22 cellular contexts compared by ENCODE assay signal in the genomic region with DNA sequence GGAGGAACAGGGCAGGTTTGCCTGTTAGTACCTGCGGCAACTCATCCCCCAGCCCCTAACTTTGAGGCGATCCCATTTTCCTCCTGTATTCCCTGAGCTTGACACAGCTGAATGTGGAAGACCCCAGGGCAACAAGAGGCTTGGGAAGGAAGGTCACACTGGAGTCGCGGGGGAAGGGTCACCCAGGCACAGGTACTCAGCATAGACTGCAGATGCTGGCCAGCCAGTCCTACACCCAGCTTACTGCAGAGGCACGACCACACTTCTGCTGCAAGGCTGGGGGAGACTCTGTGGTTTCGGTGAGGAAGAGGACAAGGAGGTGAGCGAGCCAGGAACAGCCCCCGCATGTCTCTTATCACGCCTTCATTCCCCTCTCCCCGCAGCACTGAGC.
DNase-seq lines count a peak whose midpoint lies in the region; ATAC-seq and TF ChIP-seq lines count a peak whose summit lies in the region.
"Had no signal": no experiment of that assay in that cellular context is flagged by ENCODE, and none has a peak within 500 bp of the region (broad histone marks: within the 10 kb centered on the region; RNA-seq: fewer than 3 reads in every experiment).

No MANE protein-coding gene starts in this region.

- H3K9me1 ChIP-seq in IMR-90 (ENCODE audit: insufficient read depth, low read length), result no peaks in the 10 kb centered on the region

- no peaks in the 10 kb centered on the region for H3K36me3 Mint-ChIP-seq in osteocyte (ENCODE audit: unreplicated experiment)

- no peak for TF ChIP-seq EP300 in tibial nerve (IDR thresholded peaks at IDR 0.05)

- H2AK5ac ChIP-seq in IMR-90 (ENCODE audit: low read depth, low read length), result 0 out of 2 replicates have a peak overlapping the region, but pooled peaks have one; percentile 26

- peaks cover 28% of the 10 kb centered on the region for H3K27me3 Mint-ChIP-seq in osteocyte (ENCODE audit: unreplicated experiment)

- TF ChIP-seq RAD21 in IMR-90 (IDR thresholded peaks at IDR 0.05; ENCODE audit: low read length), result no peak

- H2AFZ ChIP-seq in IMR-90 (replicated peaks; ENCODE audit: low read length, poor library complexity), result no peak overlapping the region

- H3K4me3 ChIP-seq in BLaER1 (no peak overlapping the region), IMR-90 (ENCODE audit: insufficient read depth, low read depth, low read length) (no peak overlapping the region), colonic mucosa (no peak overlapping the region), tibial nerve (no peak overlapping the region)
- H3K4me3 ChIP-seq: HAP-1, left lung, right lobe of liver, thyroid gland had no signal

- no peak overlapping the region for H2BK15ac ChIP-seq in IMR-90 (ENCODE audit: low read depth, low read length)

- H3K23ac ChIP-seq in IMR-90 (ENCODE audit: low read depth, low read length), result no peak overlapping the region

- H3K4me1 ChIP-seq in BLaER1 (peaks cover 32% of the 10 kb centered on the region), IMR-90 (ENCODE audit: control insufficient read depth, insufficient read depth, low read length) (no peaks in the 10 kb centered on the region), colonic mucosa (no peaks in the 10 kb centered on the region), tibial nerve (peaks cover 0 to 6% (median under 1%) of the 10 kb centered on the region in 4 donors)
- H3K4me1 ChIP-seq: HAP-1, left lung had no signal

- no peak overlapping the region for H3K14ac ChIP-seq in IMR-90 (replicated peaks; ENCODE audit: low read depth, low read length)

- POLR2A ChIA-PET in IMR-90 (lab: Charles Lee; ENCODE audit: unreplicated experiment), result interaction anchor here (0.5 kb wide), 1 partner anchor 167 kb away, joined by 5 read pairs; no protein-coding TSS in a partner anchor

- H2BK20ac ChIP-seq in IMR-90 (ENCODE audit: low read depth, low read length), result no peak overlapping the region

- H3K27ac ChIP-seq in BLaER1, result no peak overlapping the region
- H3K27ac ChIP-seq in IMR-90 (ENCODE audit: insufficient read depth, low read length), result no peak overlapping the region
- no peak overlapping the region for H3K27ac ChIP-seq in colonic mucosa
- H3K27ac ChIP-seq in tibial nerve, result no peak overlapping the region
- H3K27ac ChIP-seq: brain microvascular endothelial cell, left lung, right lobe of liver had no signal

- no TSS peak for BruUV-seq in IMR-90 (replicated peaks; lab: Mats Ljungman, UMichigan)

- H3K9me3 ChIP-seq in BLaER1 (no peaks in the 10 kb centered on the region), IMR-90 (ENCODE audit: control insufficient read depth, insufficient read depth, low read length) (no peaks in the 10 kb centered on the region), colonic mucosa (no peaks in the 10 kb centered on the region), tibial nerve (no peaks in the 10 kb centered on the region)
- H3K9me3 ChIP-seq: HAP-1, left lung, right lobe of liver, thyroid gland had no signal

- no peaks in the 10 kb centered on the region for H3K36me3 ChIP-seq in BLaER1
- H3K36me3 ChIP-seq in IMR-90 (ENCODE audit: control insufficient read depth, insufficient read depth, low read length), result no peaks in the 10 kb centered on the region
- no peaks in the 10 kb centered on the region for H3K36me3 ChIP-seq in colonic mucosa
- no peaks in the 10 kb centered on the region for H3K36me3 ChIP-seq in tibial nerve
- H3K36me3 ChIP-seq: brain microvascular endothelial cell, HAP-1, left lung, right lobe of liver, thyroid gland had no signal

- H2AK9ac ChIP-seq in IMR-90 (replicated peaks; ENCODE audit: low read depth, low read length, poor library complexity), result peak overlapping the region; percentile 19

- H3K9ac ChIP-seq in BLaER1, result no peak overlapping the region
- no peak overlapping the region for H3K9ac ChIP-seq in IMR-90 (ENCODE audit: low read depth, low read length)
- H3K9ac ChIP-seq in colonic mucosa (ENCODE audit: low read depth in 2 of 2, low read length in 2 of 2), result no peak overlapping the region

- no peaks in the 10 kb centered on the region for H3K9me3 Mint-ChIP-seq in osteocyte (ENCODE audit: unreplicated experiment)
- H3K9me3 Mint-ChIP-seq: activated T-helper 2 cell treated with anti-CD3 and anti-CD28 coated beads, Interferon-gamma antibody, Interleukin-2, Interleukin-4, amounts not matched to agents 10 μg/mL and 5 μg/mL and 100 μg/mL, durations not matched to agents 14 hours and 24 hours and 36 hours; CD4-positive, alpha-beta T cell had no signal

- H2BK120ac ChIP-seq in IMR-90 (ENCODE audit: low read depth, low read length), result no peak overlapping the region

- H4K91ac ChIP-seq in IMR-90 (ENCODE audit: insufficient read depth, low read depth, low read length), result no peak overlapping the region

- no CpG with 5 or more reads among the region's 10 CpGs for WGBS in IMR-90 (ENCODE audit: extremely low coverage in 2 of 2, insufficient read length in 1 of 2), 2 experiments
- 85 to 92% methylated on average over 10 of the region's 10 CpGs for WGBS in tibial nerve, 2 donors

- no peak overlapping the region for H3K4me3 Mint-ChIP-seq in osteocyte (ENCODE audit: unreplicated experiment)
- H3K4me3 Mint-ChIP-seq: CD4-positive, alpha-beta T cell had no signal

- no peak overlapping the region for H3K56ac ChIP-seq in IMR-90 (ENCODE audit: extremely low read depth, insufficient read depth, low read length)

- in situ Hi-C loops in IMR-90 (cut with MboI; ENCODE audit: low sequenced_read_pairs), result loop anchor here (5.0 to 10.0 kb wide), 2 partner anchors 235 to 718 kb away; partner anchors contain the start of gene NEDD4L

- CTCF ChIA-PET in IMR-90 (lab: Yijun Ruan, JAX), result interaction anchor here (1.5 to 2.9 kb wide), 2 partner anchors 9 to 233 kb away, joined by 16 to 32 read pairs; no protein-coding TSS in a partner anchor

- ATAC-seq in IMR-90 (ENCODE audit: low read depth), result no peak
- ATAC-seq: left lung had no signal

- dilution Hi-C loops in IMR-90 (cut with HindIII; ENCODE audit: low sequenced_read_pairs, unreplicated experiment), result no loop called here

- TF ChIP-seq CTCF in IMR-90 (conservative IDR thresholded peaks at IDR 0.05; ENCODE audit: low read depth, low read length) (no peak), colonic mucosa (IDR thresholded peaks at IDR 0.05) (no peak), osteocyte (IDR thresholded peaks at IDR 0.05) (no peak), tibial nerve (IDR thresholded peaks at IDR 0.05) (no peak)

- no peak overlapping the region for H4K8ac ChIP-seq in IMR-90 (ENCODE audit: low read depth in 2 of 2, low read length in 2 of 2)

- H3K4me2 ChIP-seq in BLaER1, result peak overlapping the region; percentile 50; the same call in 1 of the 2 replicates
- H3K4me2 ChIP-seq in IMR-90 (ENCODE audit: low read depth, low read length), result no peak overlapping the region

- H3K18ac ChIP-seq in IMR-90 (ENCODE audit: low read depth, low read length), result no peak overlapping the region

- no peaks in the 10 kb centered on the region for H4K20me1 ChIP-seq in BLaER1
- H4K20me1 ChIP-seq in IMR-90 (ENCODE audit: insufficient read depth, low read length), result no peaks in the 10 kb centered on the region

- no peak for TF ChIP-seq POLR2A in IMR-90 (IDR thresholded peaks at IDR 0.05; ENCODE audit: low read depth, low read length)
- TF ChIP-seq POLR2A in tibial nerve (IDR thresholded peaks at IDR 0.05), result no peak

- no peak overlapping the region for H3K27ac Mint-ChIP-seq in osteocyte (ENCODE audit: unreplicated experiment)
- H3K27ac Mint-ChIP-seq: activated T-helper 2 cell treated with anti-CD3 and anti-CD28 coated beads, Interferon-gamma antibody, Interleukin-2, Interleukin-4, amounts not matched to agents 10 μg/mL and 5 μg/mL and 100 μg/mL, durations not matched to agents 14 hours and 24 hours and 36 hours; CD4-positive, alpha-beta T cell had no signal

- no peak overlapping the region for H2BK5ac ChIP-seq in IMR-90 (ENCODE audit: low read depth, low read length, poor library complexity, severe bottlenecking)

- H3K79me1 ChIP-seq in IMR-90 (ENCODE audit: low read depth in 1 of 2, low read length in 2 of 2), result no peaks in the 10 kb centered on the region

- DNase-seq in IMR-90 (no peak), colonic mucosa (peak; percentile 12), osteocyte (ENCODE audit: extremely low spot score, unreplicated experiment) (peak; percentile 73), Ammon's horn (ENCODE audit: low spot score) (no peak), NCI-H510A (lab: John Stamatoyannopoulos, UW) (no peak), NCI-H128 (lab: John Stamatoyannopoulos, UW; ENCODE audit: unreplicated experiment) (no peak), tibial nerve (ENCODE audit: low spot score in 2 of 2) (no peak)
- DNase-seq: activated CD4-positive, CD25-positive, alpha-beta regulatory T cell treated with anti-CD3 and anti-CD28 coated beads, Interleukin-2, amount 50 U/mL, for 72 hours; brain microvascular endothelial cell; CD4-positive, alpha-beta T cell; glutamatergic neuron; KG1; left lung; NCI-H1092; NCI-H2107; NCI-H510A treated with DMSO at 0.1 percent for 48 hours; right lobe of liver; RPMI8226; thyroid gland had no signal

- H3K4ac ChIP-seq in IMR-90 (ENCODE audit: low read depth, low read length), result no peak overlapping the region; the same call in 1 of the 2 replicates

- H3K27me3 ChIP-seq in BLaER1 (no peaks in the 10 kb centered on the region), IMR-90 (ENCODE audit: control insufficient read depth, insufficient read depth, low read length) (peaks cover 18% of the 10 kb centered on the region), colonic mucosa (no peaks in the 10 kb centered on the region), tibial nerve (peaks cover 0 to 20% of the 10 kb centered on the region in 2 donors)
- H3K27me3 ChIP-seq: right lobe of liver, thyroid gland had no signal

- intact Hi-C loops in IMR-90 (cut with micrococcal nuclease) (loop anchor here (5.0 to 10.0 kb wide), 3 partner anchors 268 to 880 kb away; partner anchors contain the start of gene NEDD4L), colonic mucosa (cut with DNase I) (loop anchor here (5.0 to 10.0 kb wide), 2 partner anchors 230 to 358 kb away; no protein-coding TSS in a partner anchor)

- no peak overlapping the region for H4K5ac ChIP-seq in IMR-90 (ENCODE audit: low read depth, low read length)

- H3K4me1 Mint-ChIP-seq in osteocyte (ENCODE audit: unreplicated experiment), result peaks cover 6% of the 10 kb centered on the region

TF ChIP-seq in IMR-90, 13 proteins besides CTCF, POLR2A, EP300 and RAD21 (continues in another document):
- TF ChIP-seq MAFK (IDR thresholded peaks at IDR 0.05; ENCODE audit: low read depth, low read length) (no peak), USF2 (IDR thresholded peaks at IDR 0.05; ENCODE audit: low read depth, low read length) (no peak), RFX5 (IDR thresholded peaks at IDR 0.05; ENCODE audit: low read depth, low read length) (no peak), SMC3 (IDR thresholded peaks at IDR 0.05; ENCODE audit: low read depth, low read length) (no peak), MAZ (IDR thresholded peaks at IDR 0.05; ENCODE audit: borderline replicate concordance, low read depth, low read length) (no peak)

Comparison
In these comparisons a context has a peak if more than half of its experiments do, and no peak if none do; other contexts are left out.
1. DNase-seq: peak in colonic mucosa (single experiment) and osteocyte (single experiment); none in IMR-90 (single experiment), Ammon's horn (single experiment), NCI-H510A (single experiment), NCI-H128 (single experiment) and tibial nerve (0 of 2).